In genomic region chr16:50613281-50613991, GRCh38 we compare ENCODE assay signal across 14 cellular contexts.
DNase-seq lines count a peak whose midpoint lies in the region; ATAC-seq and TF ChIP-seq lines count a peak whose summit lies in the region.
"Had no signal": no experiment of that assay in that cellular context is flagged by ENCODE, and none has a peak within 500 bp of the region (broad histone marks: within the 10 kb centered on the region; RNA-seq: fewer than 3 reads in every experiment).

No MANE protein-coding gene starts in this region.

- H3K4me3 ChIP-seq in neural progenitor cell (no peak overlapping the region), urinary bladder (ENCODE audit: low read depth, low read length) (no peak overlapping the region)
- H3K4me3 ChIP-seq: SK-N-MC had no signal

- TF ChIP-seq CTCF in glutamatergic neuron (IDR thresholded peaks at IDR 0.05; ENCODE audit: partially characterized antibody, unreplicated experiment) (no peak), neural progenitor cell (IDR thresholded peaks at IDR 0.05) (no peak)

- peak; percentile 28 for DNase-seq in NCI-H2171 treated with DMSO at 0.1 percent for 48 hours (lab: John Stamatoyannopoulos, UW)
- no peak for DNase-seq in NCI-H2171 (lab: John Stamatoyannopoulos, UW)
- DNase-seq in glutamatergic neuron = no peak
- DNase-seq in neural progenitor cell (ENCODE audit: low spot score) = no peak
- DNase-seq: activated T-cell treated with anti-CD3 and anti-CD28 coated beads, Interleukin-2, amount 50 U/mL, for 4 hours; NCI-H1092 treated with DMSO at 0.1 percent for 48 hours; NCI-H526; substantia nigra had no signal

- peaks cover 39% of the 10 kb centered on the region for H3K27me3 ChIP-seq in neural progenitor cell

- H3K4me1 Mint-ChIP-seq in glutamatergic neuron (ENCODE audit: low read depth, unreplicated experiment) = peaks cover 58% of the 10 kb centered on the region
- peaks cover 68% of the 10 kb centered on the region for H3K4me1 Mint-ChIP-seq in neural progenitor cell

- no peaks in the 10 kb centered on the region for H3K36me3 ChIP-seq in neural progenitor cell
- H3K36me3 ChIP-seq in urinary bladder (ENCODE audit: insufficient read depth) = no peaks in the 10 kb centered on the region

- no peak overlapping the region for H2AFZ ChIP-seq in neural progenitor cell (replicated peaks)
- H2AFZ ChIP-seq: parathyroid adenoma had no signal

- peaks cover 3% of the 10 kb centered on the region for H3K27me3 Mint-ChIP-seq in glutamatergic neuron (ENCODE audit: unreplicated experiment)
- peaks cover 9% of the 10 kb centered on the region for H3K27me3 Mint-ChIP-seq in neural progenitor cell (ENCODE audit: insufficient read depth, low read depth)

- H3K9me3 Mint-ChIP-seq in glutamatergic neuron (ENCODE audit: unreplicated experiment) (peaks cover 10% of the 10 kb centered on the region), neural progenitor cell (no peaks in the 10 kb centered on the region)
- H3K9me3 Mint-ChIP-seq: activated T-cell treated with anti-CD3 and anti-CD28 coated beads, Interleukin-2, amount 50 U/mL, for 4 hours had no signal

- no peak overlapping the region for H3K9ac ChIP-seq in neural progenitor cell
- H3K9ac ChIP-seq: parathyroid adenoma had no signal

- H3K9me3 ChIP-seq in neural progenitor cell (ENCODE audit: low read depth) = no peaks in the 10 kb centered on the region

- peaks cover 16% of the 10 kb centered on the region for H3F3A ChIP-seq in neural progenitor cell (ENCODE audit: low read depth)

- no peak overlapping the region for H3K27ac ChIP-seq in neural progenitor cell
- peak overlapping the region; percentile 51 for H3K27ac ChIP-seq in urinary bladder (ENCODE audit: low read depth)
- H3K27ac ChIP-seq: parathyroid adenoma, SK-N-MC had no signal

- ATAC-seq in GM19395 (IDR thresholded peaks at IDR 0.05; ENCODE audit: unreplicated experiment) (no peak), HG02642 (IDR thresholded peaks at IDR 0.05; ENCODE audit: poor library complexity, unreplicated experiment) (no peak), GM21390 (IDR thresholded peaks at IDR 0.05; ENCODE audit: unreplicated experiment) (no peak)
- ATAC-seq: activated T-cell treated with anti-CD3 and anti-CD28 coated beads, Interleukin-2, amount 50 U/mL, for 4 hours had no signal

- peaks cover 5% of the 10 kb centered on the region for H3K36me3 Mint-ChIP-seq in glutamatergic neuron (ENCODE audit: unreplicated experiment)
- peaks cover 30% of the 10 kb centered on the region for H3K36me3 Mint-ChIP-seq in neural progenitor cell

- WGBS in urinary bladder = 22% methylated on average over 21 of the region's 21 CpGs

- H3K4me1 ChIP-seq in neural progenitor cell (peaks cover 11% of the 10 kb centered on the region), urinary bladder (ENCODE audit: insufficient read depth) (no peaks in the 10 kb centered on the region)
- H3K4me1 ChIP-seq: parathyroid adenoma had no signal

- no peaks in the 10 kb centered on the region for H3K79me2 ChIP-seq in neural progenitor cell (ENCODE audit: low read depth)
- H3K79me2 ChIP-seq: parathyroid adenoma had no signal

- H3K27ac Mint-ChIP-seq in glutamatergic neuron (ENCODE audit: unreplicated experiment) (peak overlapping the region; percentile 83), neural progenitor cell (peak overlapping the region; percentile 79)

- H4K20me1 ChIP-seq in neural progenitor cell (ENCODE audit: low read depth) = peaks cover 22% of the 10 kb centered on the region

- H3K4me2 ChIP-seq in neural progenitor cell = no peak overlapping the region

- H3K4me3 Mint-ChIP-seq in glutamatergic neuron (ENCODE audit: unreplicated experiment) (peak overlapping the region; percentile 76), neural progenitor cell (peak overlapping the region; percentile 51)
- H3K4me3 Mint-ChIP-seq: activated T-cell treated with anti-CD3 and anti-CD28 coated beads, Interleukin-2, amount 50 U/mL, for 4 hours had no signal
